8 cellular contexts compared by ENCODE assay signal in the genomic region with DNA sequence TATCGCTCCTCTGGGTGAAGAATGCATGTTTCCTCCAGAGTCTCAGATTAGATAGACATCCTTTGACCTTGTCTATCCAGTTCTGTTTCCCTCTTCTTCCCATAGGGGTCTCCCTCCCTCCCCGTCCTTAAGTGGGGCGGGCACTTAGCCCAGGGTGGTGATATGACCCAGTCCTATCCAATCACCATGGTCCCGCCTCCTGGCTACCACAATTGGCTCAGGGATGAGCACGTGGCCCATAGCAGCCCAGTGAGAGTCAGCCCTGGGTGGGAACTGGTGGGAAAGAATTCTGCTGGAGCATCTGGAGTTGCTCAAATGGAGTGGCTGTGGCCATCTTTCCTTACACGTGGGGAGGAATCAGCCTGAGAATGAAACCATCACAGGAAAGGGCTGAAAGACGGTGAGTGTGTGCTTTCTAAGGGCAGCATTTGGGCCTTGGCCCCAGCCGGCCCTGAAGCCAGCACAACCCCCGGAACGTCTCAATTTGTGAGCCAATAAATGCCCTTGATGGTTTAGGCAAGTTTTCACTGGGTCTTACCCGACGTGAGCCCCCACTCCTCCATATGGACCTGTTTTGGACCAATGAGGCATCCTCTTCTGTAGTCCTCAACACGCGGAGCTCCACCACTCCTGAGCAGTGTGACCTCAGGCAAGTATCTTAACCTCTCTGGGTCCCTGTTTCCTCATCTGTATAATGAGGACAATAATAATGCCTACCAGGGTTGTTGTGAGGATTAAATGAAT. TPM values are rescaled to one million over a fixed set of nuclear protein-coding genes. Genes with fewer than 3 reads are reported as not detected.
DNase-seq lines count a peak whose midpoint lies in the region; TF ChIP-seq lines count a peak whose summit lies in the region.

No MANE protein-coding gene starts in this region.

- H3K4me3 Mint-ChIP-seq in immature natural killer cell, result no peak overlapping the region

- CTCF ChIA-PET in OCI-LY7 (lab: Charles Lee; ENCODE audit: unreplicated experiment), result no interaction called here

- intact Hi-C loops in OCI-LY7 (cut with micrococcal nuclease; ENCODE audit: unreplicated experiment) (loop anchor here (2.0 kb wide), 1 partner anchor 59 kb away; no protein-coding TSS in a partner anchor), left ventricle myocardium inferior (cut with micrococcal nuclease) (no loop called here)

- no peak overlapping the region for H3K27ac Mint-ChIP-seq in immature natural killer cell

- BruUV-seq in OCI-LY7 (replicated peaks; lab: Mats Ljungman, UMichigan), result no TSS peak

- peaks cover 34% of the 10 kb centered on the region for H3K4me1 ChIP-seq in OCI-LY7 (ENCODE audit: insufficient read depth, low read length, poor library complexity, severe bottlenecking)
- H3K4me1 ChIP-seq in left ventricle myocardium inferior, result peaks cover 60% of the 10 kb centered on the region
- H3K4me1 ChIP-seq in parathyroid adenoma, result peaks cover 26% of the 10 kb centered on the region

- H3K36me3 ChIP-seq in OCI-LY7 (ENCODE audit: insufficient read depth, low read length) (peaks cover 32% of the 10 kb centered on the region), left ventricle myocardium inferior (peaks cover 12% of the 10 kb centered on the region), parathyroid adenoma (ENCODE audit: control insufficient read depth, insufficient read depth, low read length) (no peaks in the 10 kb centered on the region)

- H3K4me2 ChIP-seq in OCI-LY7 (ENCODE audit: low read length) (peak overlapping the region; percentile 23; the same call in 1 of the 2 replicates), parathyroid adenoma (ENCODE audit: low read length) (no peak overlapping the region)

- H3K9ac ChIP-seq in parathyroid adenoma, result no peak overlapping the region

- H3K79me2 ChIP-seq in OCI-LY7 (ENCODE audit: insufficient read depth, low read depth, low read length) (no peaks in the 10 kb centered on the region), parathyroid adenoma (no peaks in the 10 kb centered on the region)

- no peaks in the 10 kb centered on the region for H3K36me3 Mint-ChIP-seq in immature natural killer cell

- H3K4me3 ChIP-seq in OCI-LY7 (ENCODE audit: low read depth, low read length, poor library complexity, severe bottlenecking) (no peak overlapping the region), left ventricle myocardium inferior (peak overlapping the region; percentile 19), parathyroid adenoma (ENCODE audit: low read depth, low read length) (no peak overlapping the region)

- DNase-seq in GM03348 (ENCODE audit: low spot score) (peak; percentile 72), HuH-7.5 (ENCODE audit: low spot score) (peak; percentile 56), OCI-LY7 (ENCODE audit: low spot score) (peak; percentile 85), amniotic stem cell (lab: John Stamatoyannopoulos, UW) (peak; percentile 27), left ventricle myocardium inferior (peak; percentile 90), immature natural killer cell (no peak)
- no peak for DNase-seq in effector CD4-positive, alpha-beta T cell

- H3K9me3 Mint-ChIP-seq in immature natural killer cell, result no peaks in the 10 kb centered on the region

- H3K27me3 ChIP-seq in left ventricle myocardium inferior (ENCODE audit: low read depth) (no peaks in the 10 kb centered on the region), parathyroid adenoma (ENCODE audit: control insufficient read depth, insufficient read depth, low read length) (no peaks in the 10 kb centered on the region)

- peak; percentile 77 for TF ChIP-seq CTCF in OCI-LY7 (conservative IDR thresholded peaks at IDR 0.05; ENCODE audit: low read length)
- peak; percentile 48 for TF ChIP-seq CTCF in left ventricle myocardium inferior (IDR thresholded peaks at IDR 0.05; ENCODE audit: borderline replicate concordance)
- TF ChIP-seq CTCF in parathyroid adenoma (IDR thresholded peaks at IDR 0.05), result peak; percentile 56

- POLR2A ChIA-PET in OCI-LY7 (lab: Charles Lee), result interaction anchor here (0.7 kb wide), 1 partner anchor 248 kb away, joined by 3 read pairs; no protein-coding TSS in a partner anchor

- H3K9me2 ChIP-seq in OCI-LY7 (ENCODE audit: insufficient read depth, low read length), result no peaks in the 10 kb centered on the region

- peaks cover 13 to 14% of the 10 kb centered on the region in 2 donors for H3K4me1 Mint-ChIP-seq in immature natural killer cell

- H3K27me3 Mint-ChIP-seq in immature natural killer cell (ENCODE audit: low read depth in 3 of 3), result peaks cover 0 to 2% (median 1%) of the 10 kb centered on the region in 3 donors

- no peaks in the 10 kb centered on the region for H3K9me3 ChIP-seq in OCI-LY7 (ENCODE audit: low read length)
- H3K9me3 ChIP-seq in left ventricle myocardium inferior (replicated peaks), result no peaks in the 10 kb centered on the region
- no peaks in the 10 kb centered on the region for H3K9me3 ChIP-seq in parathyroid adenoma (ENCODE audit: control insufficient read depth, low read length)

- no peaks in the 10 kb centered on the region for H4K20me1 ChIP-seq in OCI-LY7 (ENCODE audit: insufficient read depth, low read length)

- H3K27ac ChIP-seq in OCI-LY7 (ENCODE audit: low read depth, low read length, poor library complexity, severe bottlenecking) (no peak overlapping the region), left ventricle myocardium inferior (replicated peaks) (peak overlapping the region; percentile 86), parathyroid adenoma (peak overlapping the region; percentile 87)

- peak overlapping the region; percentile 45; the same call in 1 of the 2 replicates for H2AFZ ChIP-seq in OCI-LY7 (ENCODE audit: low read length)
- peak overlapping the region; percentile 93 for H2AFZ ChIP-seq in parathyroid adenoma

RNA-seq across cellular contexts. Expression of gene MLXIP, which starts 14.3 kb away (rescaled TPM):
- total RNA-seq in OCI-LY7 (2014; rRNA removed; shearing (Covaris generic)), result 18.6 and 27.5 TPM in 2 replicates
- total RNA-seq in OCI-LY7 (2022) (44.7 and 59.9 TPM in 2 replicates), left ventricle myocardium inferior (16.7 TPM)
- polyA plus RNA-seq in immature natural killer cell, result 10 to 100 TPM in 1 of 3 donors, 1 to 10 TPM in 2; 3.5 to 10.6 (median 4.7) TPM

RNA-seq across cellular contexts. Expression of gene BCL7A, which starts 42.5 kb away (rescaled TPM):
- total RNA-seq in OCI-LY7 (2014; rRNA removed; shearing (Covaris generic)), result 66.2 and 76.2 TPM in 2 replicates
- total RNA-seq in OCI-LY7 (2022), result 84.7 and 100 TPM in 2 replicates
- 11.2 TPM for total RNA-seq in left ventricle myocardium inferior
- polyA plus RNA-seq in immature natural killer cell, result 1 to 10 TPM in 1 of 3 donors, under 1 TPM in 2; 0.27 to 1.5 (median 0.48) TPM

Comparison
In these comparisons a context has a peak if more than half of its experiments do, and no peak if none do; other contexts are left out.
1. DNase-seq: peak in GM03348 (single experiment), HuH-7.5 (single experiment), OCI-LY7 (single experiment), amniotic stem cell (single experiment) and left ventricle myocardium inferior (single experiment); none in effector CD4-positive, alpha-beta T cell (single experiment) and immature natural killer cell (0 of 3).
2. Peak in every context shown above with its lines, with median percentiles within 50 percentile points of each other: CTCF ChIP-seq.